ENCODE assay signal across 1 cellular context in the genomic region with DNA sequence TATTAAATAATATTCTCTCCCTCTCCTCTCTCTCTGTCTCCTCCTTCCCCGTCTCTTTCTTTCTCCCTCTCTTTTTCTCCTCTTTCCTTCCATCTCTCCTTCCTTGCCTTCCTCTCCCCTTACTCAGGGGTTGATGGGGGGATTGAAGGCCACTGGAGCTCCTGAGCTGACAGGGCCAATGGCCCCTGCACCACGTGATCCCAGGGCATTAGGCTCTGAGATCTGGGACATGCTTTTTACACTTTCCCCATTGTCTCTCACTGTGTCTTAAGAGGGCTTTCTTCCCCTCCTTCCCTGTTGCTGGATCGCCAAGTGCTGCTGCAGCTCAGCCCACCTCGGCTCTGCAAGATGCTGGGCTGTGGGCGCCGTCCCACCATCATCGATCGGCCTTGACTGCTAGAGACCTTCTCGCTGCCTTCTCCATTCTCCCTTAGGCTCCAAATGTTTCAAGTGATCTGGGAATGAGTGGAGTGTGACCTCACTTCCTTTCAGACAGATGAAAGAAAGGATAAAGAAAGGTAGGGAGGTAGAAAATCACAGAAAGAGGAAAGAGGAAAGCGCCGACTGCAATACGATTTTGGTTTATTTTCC.
TF ChIP-seq lines count a peak whose summit lies in the region.

No MANE protein-coding gene starts in this region.

TF ChIP-seq in IMR-90, 13 proteins besides CTCF, POLR2A, EP300 and RAD21:
- TF ChIP-seq MAFK (IDR thresholded peaks at IDR 0.05; ENCODE audit: low read depth, low read length) (no peak), ELK1 (IDR thresholded peaks at IDR 0.05; ENCODE audit: borderline replicate concordance, low read depth, low read length) (no peak), RFX5 (IDR thresholded peaks at IDR 0.05; ENCODE audit: low read depth, low read length) (no peak), FOS (IDR thresholded peaks at IDR 0.05; ENCODE audit: low read depth, low read length) (no peak), USF2 (IDR thresholded peaks at IDR 0.05; ENCODE audit: low read depth, low read length) (no peak), RCOR1 (IDR thresholded peaks at IDR 0.05; ENCODE audit: insufficient replicate concordance, low read length) (no peak), CHD1 (IDR thresholded peaks at IDR 0.05; ENCODE audit: low read depth, low read length) (no peak), MXI1 (IDR thresholded peaks at IDR 0.05; ENCODE audit: borderline replicate concordance, low read depth, low read length) (no peak), SMC3 (IDR thresholded peaks at IDR 0.05; ENCODE audit: low read depth, low read length) (no peak), MAZ (IDR thresholded peaks at IDR 0.05; ENCODE audit: borderline replicate concordance, low read depth, low read length) (no peak), BHLHE40 (IDR thresholded peaks at IDR 0.05; ENCODE audit: low read depth, low read length) (no peak), CEBPB (IDR thresholded peaks at IDR 0.05; ENCODE audit: low read depth, low read length) (no peak), NFE2L2 (IDR thresholded peaks at IDR 0.05; ENCODE audit: low read depth, low read length) (no peak)
